Comparison of ENCODE assay signal across 8 cellular contexts in the genomic region with DNA sequence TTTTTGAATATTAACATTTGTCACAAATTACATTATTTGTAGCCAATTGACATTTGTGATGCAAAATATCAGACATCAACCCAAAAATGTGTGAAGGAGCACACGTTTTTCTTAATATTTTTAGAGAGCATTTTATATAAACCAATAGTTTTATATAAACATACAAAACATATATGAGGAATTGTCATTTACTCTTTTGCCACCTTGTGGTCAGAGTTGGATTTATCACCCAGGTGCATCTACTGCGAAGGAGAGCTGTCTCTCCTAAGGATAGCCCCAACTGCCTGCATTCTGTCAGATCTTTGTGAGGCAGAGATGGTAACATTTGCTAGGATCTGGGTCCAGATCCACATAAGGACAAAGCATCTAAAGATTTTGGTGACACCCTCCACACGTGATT. TPM values are rescaled to one million over a fixed set of nuclear protein-coding genes. Genes with fewer than 3 reads are reported as not detected.
DNase-seq lines count a peak whose midpoint lies in the region; ATAC-seq and TF ChIP-seq lines count a peak whose summit lies in the region.

No MANE protein-coding gene starts in this region.

- DNase-seq in NCI-H82 (lab: John Stamatoyannopoulos, UW) (peak; percentile 54), NCI-H82 treated with DMSO at 0.1 percent for 48 hours (lab: John Stamatoyannopoulos, UW; ENCODE audit: unreplicated experiment) (no peak), HFF-Myc (ENCODE audit: extremely low read depth, low read depth) (no peak), RPMI8226 (peak; percentile 44), fibroblast of pulmonary artery (ENCODE audit: low read depth) (peak; percentile 42), spleen (no peak)

- peak overlapping the region in 2 of 8 donors; percentile 81 to 88 for H3K27ac ChIP-seq in spleen

- intact Hi-C loops in spleen (cut with DNase I; ENCODE audit: low total_unique reads): no loop called here

- H3K4me1 ChIP-seq in spleen: peaks cover 0 to 42% (median 24%) of the 10 kb centered on the region in 6 donors

- H3K36me3 ChIP-seq in spleen: no peaks in the 10 kb centered on the region

- ATAC-seq in GM18517 (IDR thresholded peaks at IDR 0.05; ENCODE audit: unreplicated experiment) (no peak), HG02840 (IDR thresholded peaks at IDR 0.05; ENCODE audit: low FRiP score, unreplicated experiment) (no peak)

- H3K4me3 ChIP-seq in HFF-Myc (replicated peaks; ENCODE audit: low read depth, low read length): no peak overlapping the region
- H3K4me3 ChIP-seq in fibroblast of pulmonary artery (replicated peaks; ENCODE audit: low read depth, low read length): no peak overlapping the region
- H3K4me3 ChIP-seq in spleen: no peak overlapping the region

- TF ChIP-seq CTCF in HFF-Myc (IDR thresholded peaks at IDR 0.05; ENCODE audit: low read depth, low read length, missing control alignments): peak; percentile 28
- peak; percentile 50 for TF ChIP-seq CTCF in fibroblast of pulmonary artery (IDR thresholded peaks at IDR 0.05; ENCODE audit: low read length, missing control alignments)
- peak in 10 of 11 experiments; percentile 19 to 64 (median 46) for TF ChIP-seq CTCF in spleen (IDR thresholded peaks at IDR 0.05 in 8 of 11, conservative IDR thresholded peaks at IDR 0.05 in 3 of 11)

- H3K9me3 ChIP-seq in spleen: no peaks in the 10 kb centered on the region

- no peak for TF ChIP-seq POLR2A in spleen (IDR thresholded peaks at IDR 0.05)

- 1 to 7% (median 4%) methylated on average over 3 of the region's 3 CpGs for WGBS in spleen, 5 donors

- H3K27me3 ChIP-seq in spleen (replicated peaks in 1 of 7): peaks cover 0 to 8% (median 0%) of the 10 kb centered on the region in 7 donors

RNA-seq across cellular contexts. Expression of a gene that starts 2.5 kb away (rescaled TPM):
- total RNA-seq in spleen: 1 to 10 TPM; 1.5 to 3.7 (median 2.8) TPM
- 1 to 10 TPM; 1.3 to 1.7 (median 1.7) TPM for polyA plus RNA-seq in spleen

RNA-seq across cellular contexts. Expression of a gene that starts 45.6 kb away (rescaled TPM):
- total RNA-seq in spleen: 1 to 10 TPM; 5.6 to 8.9 (median 7.5) TPM
- polyA plus RNA-seq in spleen: 1 to 10 TPM in 2 of 3 donors, under 1 TPM in 1; 0.71 to 1.5 (median 1.5) TPM

RNA-seq across cellular contexts. Expression of a gene that starts 47.6 kb away (rescaled TPM):
- total RNA-seq in spleen: not detected
- not detected for polyA plus RNA-seq in spleen

Comparison
In these comparisons a context has a peak if more than half of its experiments do, and no peak if none do; other contexts are left out.
1. DNase-seq: peak in NCI-H82 (single experiment), RPMI8226 (single experiment) and fibroblast of pulmonary artery (single experiment); none in NCI-H82 treated with DMSO at 0.1 percent for 48 hours (single experiment), HFF-Myc (single experiment) and spleen (single experiment).
2. Peak in every context shown above with its lines, with median percentiles within 50 percentile points of each other: CTCF ChIP-seq.